7 cellular contexts compared by ENCODE assay signal in genomic region chr19:42199440-42200115, GRCh38. TPM values are rescaled to one million over a fixed set of nuclear protein-coding genes. Genes with fewer than 3 reads are reported as not detected.
A peak's percentile ranks its signal among the peaks of the same experiment; 100 is the strongest.
DNase-seq lines count a peak whose midpoint lies in the region; ATAC-seq and TF ChIP-seq lines count a peak whose summit lies in the region.

No MANE protein-coding gene starts in this region.

- H3K36me3 ChIP-seq in esophagus (ENCODE audit: control insufficient read depth in 2 of 2, insufficient read depth in 2 of 2, low read length in 1 of 2): peaks cover 7 to 38% of the 10 kb centered on the region in 2 donors

- intact Hi-C loops in activated B cell treated with CpG ODN at 0.5 μM for 24 hours (cut with micrococcal nuclease): loop anchor here (2.0 to 5.0 kb wide), 4 partner anchors 15 to 87 kb away; no protein-coding TSS in a partner anchor

- peak overlapping the region; percentile 74 to 83 for H3K27ac ChIP-seq in esophagus (ENCODE audit: low read depth in 2 of 2, low read length in 1 of 2)

- H3K27me3 ChIP-seq in esophagus (ENCODE audit: control insufficient read depth in 1 of 2, insufficient read depth in 2 of 2, low read length in 2 of 2): no peaks in the 10 kb centered on the region

- H3K4me3 ChIP-seq in esophagus (ENCODE audit: low read depth in 1 of 2, low read length in 2 of 2): peak overlapping the region in 1 of 2 donors; percentile 23

- CTCF ChIA-PET in activated B cell treated with CpG ODN at 0.5 μM for 24 hours (lab: Charles Lee): interaction anchor here (1.1 to 1.9 kb wide), 6 partner anchors 15 to 90 kb away, joined by 3 to 8 read pairs (median 5); partner anchors contain the start of gene DEDD2

- POLR2A ChIA-PET in activated B cell treated with CpG ODN at 0.5 μM for 24 hours (lab: Charles Lee): interaction anchor here (0.6 to 5.3 kb wide), 14 partner anchors 12 to 109 kb away, joined by 3 to 31 read pairs (median 4); partner anchors contain the start of genes CIC, DEDD2 and POU2F2

- peak overlapping the region; percentile 68 for H3K4me3 Mint-ChIP-seq in activated B cell treated with CpG ODN at 0.5 μM for 24 hours

- peaks cover 51% of the 10 kb centered on the region for H3K36me3 Mint-ChIP-seq in activated B cell treated with CpG ODN at 0.5 μM for 24 hours (ENCODE audit: low read depth)

- 47 to 59% methylated on average over 32 of the region's 32 CpGs for WGBS in esophagus, 2 donors

- peak overlapping the region; percentile 93 for H3K27ac Mint-ChIP-seq in activated B cell treated with CpG ODN at 0.5 μM for 24 hours

- DNase-seq in GM19238 (ENCODE audit: insufficient read length, low spot score) (peak; percentile 81), activated B cell treated with CpG ODN at 0.5 μM for 24 hours (peak; percentile 47), HT-29 (ENCODE audit: low spot score) (no peak), islet precursor cell (no peak)
- DNase-seq in stimulated activated CD4-positive, alpha-beta T cell treated with anti-CD3 and anti-CD28 coated beads, Interleukin-4, amount 100 ng/mL, for 4 hours: peak; percentile 33 to 37

- ATAC-seq in HG03159 (IDR thresholded peaks at IDR 0.05; ENCODE audit: unreplicated experiment) (peak; percentile 62), activated B cell treated with CpG ODN at 0.5 μM for 24 hours (ENCODE audit: low read depth) (peak; percentile 44)

- H3K4me1 ChIP-seq in esophagus (ENCODE audit: control insufficient read depth in 2 of 2, insufficient read depth in 2 of 2, low read length in 1 of 2): peaks cover 6 to 32% of the 10 kb centered on the region in 2 donors

- peaks cover 87% of the 10 kb centered on the region for H3K4me1 Mint-ChIP-seq in activated B cell treated with CpG ODN at 0.5 μM for 24 hours

- no peak for TF ChIP-seq CTCF in activated B cell treated with CpG ODN at 0.5 μM for 24 hours (IDR thresholded peaks at IDR 0.05)

- no peaks in the 10 kb centered on the region for H3K9me3 Mint-ChIP-seq in activated B cell treated with CpG ODN at 0.5 μM for 24 hours

- no peaks in the 10 kb centered on the region for H3K27me3 Mint-ChIP-seq in activated B cell treated with CpG ODN at 0.5 μM for 24 hours

- H3K9me3 ChIP-seq in esophagus (ENCODE audit: control insufficient read depth in 2 of 2, insufficient read depth in 1 of 2, low read depth in 1 of 2, low read length in 1 of 2): no peaks in the 10 kb centered on the region

RNA-seq across cellular contexts. Expression of gene DEDD2, which starts 17.9 kb away (rescaled TPM):
- 26.1 and 29.0 TPM in 2 replicates for total RNA-seq in activated B cell treated with CpG ODN at 0.5 μM for 24 hours
- polyA plus RNA-seq in esophagus: 10 to 100 TPM; 20.7 to 21.9 TPM
- 121 and 124 TPM in 2 replicates for total RNA-seq in HT-29 (2014; rRNA removed; shearing (Covaris generic))

RNA-seq across cellular contexts. Expression of gene ZNF526, which starts 20.5 kb away (rescaled TPM):
- total RNA-seq in activated B cell treated with CpG ODN at 0.5 μM for 24 hours: 19.6 and 22.7 TPM in 2 replicates
- polyA plus RNA-seq in esophagus: 1 to 10 TPM; 2.3 to 3.6 TPM
- 15.3 and 15.9 TPM in 2 replicates for total RNA-seq in HT-29 (2014; rRNA removed; shearing (Covaris generic))

RNA-seq across cellular contexts. Expression of gene GSK3A, which starts 42.8 kb away (rescaled TPM):
- 38.2 and 38.6 TPM in 2 replicates for total RNA-seq in activated B cell treated with CpG ODN at 0.5 μM for 24 hours
- 10 to 100 TPM; 32.9 TPM for polyA plus RNA-seq in esophagus
- 41.4 and 43.8 TPM in 2 replicates for total RNA-seq in HT-29 (2014; rRNA removed; shearing (Covaris generic))

RNA-seq across cellular contexts. Expression of gene ERF, which starts 55.4 kb away (rescaled TPM):
- 47.9 and 48.1 TPM in 2 replicates for total RNA-seq in activated B cell treated with CpG ODN at 0.5 μM for 24 hours
- 10 to 100 TPM; 19.5 to 29.6 TPM for polyA plus RNA-seq in esophagus
- 157 and 160 TPM in 2 replicates for total RNA-seq in HT-29 (2014; rRNA removed; shearing (Covaris generic))

Comparison
In these comparisons a context has a peak if more than half of its experiments do, and no peak if none do; other contexts are left out.
1. DNase-seq: peak in GM19238 (single experiment), activated B cell treated with CpG ODN at 0.5 μM for 24 hours (single experiment) and stimulated activated CD4-positive, alpha-beta T cell treated with anti-CD3 and anti-CD28 coated beads, Interleukin-4, amount 100 ng/mL, for 4 hours (2 of 2); none in HT-29 (single experiment) and islet precursor cell (single experiment).